ENCODE assay signal across 8 cellular contexts in genomic region chr5:176578391-176578808, GRCh38. TPM values are rescaled to one million over a fixed set of nuclear protein-coding genes. Genes with fewer than 3 reads are reported as not detected.
DNase-seq lines count a peak whose midpoint lies in the region; ATAC-seq and TF ChIP-seq lines count a peak whose summit lies in the region.

No MANE protein-coding gene starts in this region.

- H3K27me3 ChIP-seq in BJ (ENCODE audit: control insufficient read depth, insufficient read depth, low read length): no peaks in the 10 kb centered on the region; the same call in 1 of the 2 replicates

- peak; percentile 66 for ATAC-seq in mucosa of descending colon
- no peak for ATAC-seq in GM18517 (IDR thresholded peaks at IDR 0.05; ENCODE audit: unreplicated experiment)
- no peak for ATAC-seq in HG03460 (IDR thresholded peaks at IDR 0.05; ENCODE audit: unreplicated experiment)

- no peaks in the 10 kb centered on the region for H3K9me3 ChIP-seq in HEK293 (ENCODE audit: control insufficient read depth, insufficient read depth, low read depth, low read length)
- H3K9me3 ChIP-seq in mucosa of descending colon: no peaks in the 10 kb centered on the region

- CTCF ChIA-PET in BJ (lab: Yijun Ruan, JAX) (interaction anchor here (0.9 to 2.4 kb wide), 6 partner anchors 10 to 162 kb away, joined by 3 to 7 read pairs (median 4); partner anchors contain the start of genes CLTB and TSPAN17), HEK293 (lab: Yijun Ruan, JAX) (interaction anchor here (0.6 to 1.6 kb wide), 13 partner anchors 9 to 710 kb away, joined by 3 to 6 read pairs (median 3); partner anchors contain the start of genes EIF4E1B, SNCB and TSPAN17)

- peak; percentile 62 for TF ChIP-seq CTCF in BJ (IDR thresholded peaks at IDR 0.05; ENCODE audit: insufficient read depth, low read depth, low read length)
- TF ChIP-seq CTCF in HEK293 (tag by site-specific recombination; IDR thresholded peaks at IDR 0.05): no peak
- peak; percentile 71 for TF ChIP-seq CTCF in choroid plexus epithelial cell (conservative IDR thresholded peaks at IDR 0.05; ENCODE audit: low read depth, low read length)
- TF ChIP-seq CTCF in mucosa of descending colon (IDR thresholded peaks at IDR 0.05): peak; percentile 9

- no peaks in the 10 kb centered on the region for H3K4me1 ChIP-seq in HEK293 (ENCODE audit: control insufficient read depth, insufficient read depth, low read length)
- no peaks in the 10 kb centered on the region for H3K4me1 ChIP-seq in mucosa of descending colon (ENCODE audit: low read depth)

- H3K36me3 ChIP-seq in BJ (ENCODE audit: control insufficient read depth, insufficient read depth, low read length) (no peaks in the 10 kb centered on the region), HEK293 (ENCODE audit: control insufficient read depth in 2 of 2, insufficient read depth in 1 of 2, low read length in 2 of 2) (no peaks in the 10 kb centered on the region), mucosa of descending colon (ENCODE audit: low read depth) (no peaks in the 10 kb centered on the region)

- intact Hi-C loops in mucosa of descending colon (cut with DNase I, micrococcal nuclease): no loop called here

- no peak overlapping the region for H3K27ac ChIP-seq in HEK293 (ENCODE audit: extremely low read depth, low read depth, low read length)

- DNase-seq in BJ (ENCODE audit: low read depth) (no peak), T-helper 1 cell (peak in 3 of 5 donors; percentile 30 to 47 (median 32)), choroid plexus epithelial cell (ENCODE audit: low read depth) (peak; percentile 65), mucosa of descending colon (peak in 2 of 3 donors; percentile 75 to 76), NCI-H446 (lab: John Stamatoyannopoulos, UW) (no peak)

- H3K4me3 ChIP-seq in BJ (ENCODE audit: low read depth, low read length) (no peak overlapping the region), HEK293 (ENCODE audit: low read depth, low read length) (no peak overlapping the region), choroid plexus epithelial cell (ENCODE audit: low read depth, low read length) (no peak overlapping the region), mucosa of descending colon (no peak overlapping the region)

- POLR2A ChIA-PET in BJ (lab: Charles Lee) (no interaction called here), HEK293 (lab: Yijun Ruan, JAX) (no interaction called here)

TF ChIP-seq in HEK293, 187 proteins besides CTCF, POLR2A, EP300 and RAD21:
- no peak for TF ChIP-seq ZNF48 (tag by site-specific recombination; IDR thresholded peaks at IDR 0.05)
- TF ChIP-seq WT1 (tag by site-specific recombination; IDR thresholded peaks at IDR 0.05): no peak
- TF ChIP-seq ZNF768 (tag by site-specific recombination; IDR thresholded peaks at IDR 0.05): peak; percentile 55; the same call in 1 of the 2 replicates
- 0 out of 2 replicates have a peak, but pooled peaks have one; percentile 47 for TF ChIP-seq SCRT2 (tag by site-specific recombination; IDR thresholded peaks at IDR 0.05)
- 0 out of 2 replicates have a peak, but pooled peaks have one; percentile 26 for TF ChIP-seq KLF16 (tag by site-specific recombination; IDR thresholded peaks at IDR 0.05)
- no peak for TF ChIP-seq TCF7L2 (IDR thresholded peaks at IDR 0.05; ENCODE audit: borderline replicate concordance, low read depth, low read length)
- no peak for TF ChIP-seq ZNF555 (tag by site-specific recombination; conservative IDR thresholded peaks at IDR 0.05)
- TF ChIP-seq SCRT1 (tag by site-specific recombination; IDR thresholded peaks at IDR 0.05; ENCODE audit: borderline replicate concordance): peak; percentile 58; the same call in 1 of the 2 replicates

RNA-seq across cellular contexts. Expression of gene CDHR2, which starts 29.3 kb away (rescaled TPM):
- not detected in 2 replicates for polyA plus RNA-seq in BJ (2011; rRNA removed)
- 0.05 TPM in 1 of 2 replicates, not detected in the other for polyA minus RNA-seq in BJ (2011; rRNA and poly(A)+ RNA removed)
- total RNA-seq in mucosa of descending colon: 100 to 1,000 TPM in 2 of 3 donors, 10 to 100 TPM in 1; 69.0 to 184 (median 107) TPM

RNA-seq across cellular contexts. Expression of gene GPRIN1, which starts 31.6 kb away (rescaled TPM):
- 1.9 and 2.4 TPM in 2 replicates for polyA plus RNA-seq in BJ (2011; rRNA removed)
- polyA minus RNA-seq in BJ (2011; rRNA and poly(A)+ RNA removed): 1.6 and 2.0 TPM in 2 replicates
- total RNA-seq in mucosa of descending colon: 1 to 10 TPM; 1.6 to 2.4 (median 1.6) TPM

RNA-seq across cellular contexts. Expression of gene RNF44, which starts 41.2 kb away (rescaled TPM):
- 3.1 and 6.0 TPM in 2 replicates for polyA plus RNA-seq in BJ (2011; rRNA removed)
- polyA minus RNA-seq in BJ (2011; rRNA and poly(A)+ RNA removed): 3.2 and 3.4 TPM in 2 replicates
- total RNA-seq in mucosa of descending colon: 10 to 100 TPM; 70.2 to 98.4 (median 77.6) TPM

RNA-seq across cellular contexts. Expression of gene SNCB, which starts 51.9 kb away (rescaled TPM):
- polyA plus RNA-seq in BJ (2011; rRNA removed): not detected in 2 replicates
- polyA minus RNA-seq in BJ (2011; rRNA and poly(A)+ RNA removed): not detected in 2 replicates
- under 1 TPM in 1 of 3 donors, not detected in 2; 0.89 TPM for total RNA-seq in mucosa of descending colon

RNA-seq across cellular contexts. Expression of gene EIF4E1B, which starts 52.1 kb away (rescaled TPM):
- polyA plus RNA-seq in BJ (2011; rRNA removed): not detected in 2 replicates
- not detected in 2 replicates for polyA minus RNA-seq in BJ (2011; rRNA and poly(A)+ RNA removed)
- not detected for total RNA-seq in mucosa of descending colon

Comparison
In these comparisons a context has a peak if more than half of its experiments do, and no peak if none do; other contexts are left out.
1. DNase-seq: peak in T-helper 1 cell (3 of 5), choroid plexus epithelial cell (single experiment) and mucosa of descending colon (2 of 3); none in BJ (single experiment) and NCI-H446 (0 of 2).